ENCODE assay signal across 20 cellular contexts in the genomic region with DNA sequence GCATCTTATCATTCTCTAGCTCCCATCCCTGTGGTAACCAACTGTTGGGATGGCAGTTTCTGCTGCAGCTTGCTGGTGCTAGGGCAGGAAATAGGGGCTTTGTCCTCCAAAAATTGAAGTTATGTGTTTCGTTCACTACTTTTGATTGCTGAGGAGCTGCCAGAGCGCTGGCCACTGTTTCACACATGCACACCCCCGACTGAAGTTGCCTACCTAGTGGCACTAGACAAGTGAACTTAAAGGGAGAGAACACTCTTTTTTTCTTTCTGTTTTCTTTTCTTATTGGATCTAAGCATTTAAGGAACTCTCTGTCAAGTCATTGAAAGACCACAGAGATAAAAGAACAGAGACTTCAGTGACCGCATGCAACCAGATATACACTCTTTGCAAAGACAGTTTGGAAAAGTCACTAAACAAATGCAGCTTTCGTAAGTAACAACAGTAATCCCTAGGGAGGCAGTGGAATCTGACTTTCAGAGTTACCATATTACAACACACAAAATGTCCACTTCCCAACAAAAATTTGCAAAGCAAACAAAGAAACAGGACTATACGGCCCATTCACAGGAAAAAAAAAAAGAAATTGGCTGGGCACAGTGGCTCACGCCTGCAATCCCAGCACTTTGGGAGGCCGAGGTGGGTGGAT. TPM values are rescaled to one million over a fixed set of nuclear protein-coding genes. Genes with fewer than 3 reads are reported as not detected.
DNase-seq lines count a peak whose midpoint lies in the region; ATAC-seq and TF ChIP-seq lines count a peak whose summit lies in the region.
"Had no signal": no experiment of that assay in that cellular context is flagged by ENCODE, and none has a peak within 500 bp of the region (broad histone marks: within the 10 kb centered on the region; RNA-seq: fewer than 3 reads in every experiment).

No MANE protein-coding gene starts in this region.

- no peaks in the 10 kb centered on the region for H3K9me2 ChIP-seq in Loucy (replicated peaks; ENCODE audit: low read depth, low read length)

- H3K36me3 ChIP-seq in Loucy (ENCODE audit: insufficient read depth, low read length), result no peaks in the 10 kb centered on the region
- no peaks in the 10 kb centered on the region for H3K36me3 ChIP-seq in naive thymus-derived CD4-positive, alpha-beta T cell (ENCODE audit: control insufficient read depth in 2 of 3, insufficient read depth in 3 of 3, low read length in 3 of 3)
- H3K36me3 ChIP-seq: uterus had no signal

- peak; percentile 35 for DNase-seq in AG09319 (ENCODE audit: extremely low read depth, low read depth)
- DNase-seq in choroid plexus epithelial cell (ENCODE audit: low read depth), result peak; percentile 63
- DNase-seq in naive thymus-derived CD4-positive, alpha-beta T cell, result no peak
- DNase-seq in anterior cingulate cortex (lab: John Stamatoyannopoulos, UW), result no peak
- no peak for DNase-seq in NCI-H1092 (lab: John Stamatoyannopoulos, UW)
- DNase-seq: activated CD4-positive, alpha-beta T cell treated with anti-CD3 and anti-CD28 coated beads for 48 hours; activated T-cell treated with anti-CD3 and anti-CD28 coated beads for 4 hours; foreskin keratinocyte; NCI-H2029 treated with DMSO at 0.1 percent for 48 hours; NCI-H510A; posterior cingulate gyrus; stimulated activated naive CD8-positive, alpha-beta T cell treated with anti-CD3 and anti-CD28 coated beads, Interleukin-15, Interleukin-2, amounts not matched to agents 100 U/mL and 50 U/mL, for 24 hours; T-helper 9 cell; uterus had no signal

- CTCF ChIA-PET in naive thymus-derived CD4-positive, alpha-beta T cell (lab: Charles Lee), result no interaction called here

- H3K27ac Mint-ChIP-seq in naive thymus-derived CD4-positive, alpha-beta T cell, result peak overlapping the region in 1 of 9 donors; percentile 8
- H3K27ac Mint-ChIP-seq: activated naive CD4-positive, alpha-beta T cell treated with anti-CD3 and anti-CD28 coated beads, Interleukin-2, amount 50 U/mL, for 24 hours; brain had no signal

- no peaks in the 10 kb centered on the region for H4K20me1 ChIP-seq in Loucy (ENCODE audit: insufficient read depth, low read length, poor library complexity, severe bottlenecking)

- peaks cover 0 to 2% (median 0%) of the 10 kb centered on the region in 11 donors for H3K9me3 Mint-ChIP-seq in naive thymus-derived CD4-positive, alpha-beta T cell
- H3K9me3 Mint-ChIP-seq: activated naive CD4-positive, alpha-beta T cell treated with anti-CD3 and anti-CD28 coated beads, Interleukin-2, amount 50 U/mL, for 24 hours had no signal

- no peaks in the 10 kb centered on the region for H3K27me3 Mint-ChIP-seq in naive thymus-derived CD4-positive, alpha-beta T cell
- H3K27me3 Mint-ChIP-seq: activated naive CD4-positive, alpha-beta T cell treated with anti-CD3 and anti-CD28 coated beads, Interleukin-2, amount 50 U/mL, for 24 hours had no signal

- no peaks in the 10 kb centered on the region for H3K27me3 ChIP-seq in Loucy (ENCODE audit: insufficient read depth, low read length, poor library complexity, severe bottlenecking)
- no peaks in the 10 kb centered on the region for H3K27me3 ChIP-seq in naive thymus-derived CD4-positive, alpha-beta T cell (ENCODE audit: control insufficient read depth in 2 of 2, insufficient read depth in 2 of 2, low read length in 2 of 2)
- H3K27me3 ChIP-seq: foreskin keratinocyte, uterus had no signal

- H3F3A ChIP-seq in Loucy (ENCODE audit: low read depth), result no peaks in the 10 kb centered on the region

- peaks cover 0 to 27% (median 24%) of the 10 kb centered on the region in 5 donors for H3K36me3 Mint-ChIP-seq in naive thymus-derived CD4-positive, alpha-beta T cell

- TF ChIP-seq CTCF in AG09319 (IDR thresholded peaks at IDR 0.05; ENCODE audit: low read depth, low read length), result no peak
- TF ChIP-seq CTCF in Loucy (conservative IDR thresholded peaks at IDR 0.05; ENCODE audit: low read length), result no peak
- no peak for TF ChIP-seq CTCF in choroid plexus epithelial cell (conservative IDR thresholded peaks at IDR 0.05; ENCODE audit: low read depth, low read length)

- no peaks in the 10 kb centered on the region for H3K4me1 ChIP-seq in Loucy (ENCODE audit: insufficient read depth, low read length, poor library complexity, severe bottlenecking)
- H3K4me1 ChIP-seq in naive thymus-derived CD4-positive, alpha-beta T cell (ENCODE audit: control insufficient read depth in 2 of 2, insufficient read depth in 2 of 2, low read length in 2 of 2), result no peaks in the 10 kb centered on the region
- H3K4me1 ChIP-seq: uterus had no signal

- no peaks in the 10 kb centered on the region for H3K9me3 ChIP-seq in Loucy (ENCODE audit: insufficient read depth, low read depth, low read length)
- no peaks in the 10 kb centered on the region for H3K9me3 ChIP-seq in naive thymus-derived CD4-positive, alpha-beta T cell (ENCODE audit: control insufficient read depth in 2 of 3, low read length in 3 of 3)
- H3K9me3 ChIP-seq: Caco-2, uterus had no signal

- H3K79me2 ChIP-seq in Loucy (ENCODE audit: insufficient read depth, low read length), result no peaks in the 10 kb centered on the region

- ATAC-seq in naive thymus-derived CD4-positive, alpha-beta T cell, result peak; percentile 29
- ATAC-seq in GM21619 (IDR thresholded peaks at IDR 0.05; ENCODE audit: unreplicated experiment) (no peak), GM19351 (IDR thresholded peaks at IDR 0.05; ENCODE audit: unreplicated experiment) (no peak)
- ATAC-seq: foreskin keratinocyte; stimulated activated naive CD8-positive, alpha-beta T cell treated with anti-CD3 and anti-CD28 coated beads, Interleukin-15, Interleukin-2, amounts not matched to agents 100 U/mL and 50 U/mL, for 24 hours had no signal

- peaks cover 22 to 58% (median 49%) of the 10 kb centered on the region in 7 donors for H3K4me1 Mint-ChIP-seq in naive thymus-derived CD4-positive, alpha-beta T cell

- no peak overlapping the region for H3K4me2 ChIP-seq in Loucy (ENCODE audit: low read depth, low read length, poor library complexity, severe bottlenecking)

- no peak overlapping the region for H3K4me3 Mint-ChIP-seq in naive thymus-derived CD4-positive, alpha-beta T cell
- H3K4me3 Mint-ChIP-seq: activated naive CD4-positive, alpha-beta T cell treated with anti-CD3 and anti-CD28 coated beads, Interleukin-2, amount 50 U/mL, for 24 hours; brain had no signal

- peak overlapping the region; percentile 46 for H2AFZ ChIP-seq in Loucy (ENCODE audit: low read length)

- POLR2A ChIA-PET in naive thymus-derived CD4-positive, alpha-beta T cell (lab: Charles Lee), result interaction anchor here (1.1 kb wide), 1 partner anchor 11 kb away, joined by 3 read pairs; no protein-coding TSS in a partner anchor

- H3K4me3 ChIP-seq in Loucy (ENCODE audit: low read length, poor library complexity, severe bottlenecking) (no peak overlapping the region), choroid plexus epithelial cell (ENCODE audit: low read depth, low read length) (no peak overlapping the region)
- H3K4me3 ChIP-seq in naive thymus-derived CD4-positive, alpha-beta T cell (ENCODE audit: low read length), result no peak overlapping the region
- H3K4me3 ChIP-seq: uterus had no signal

- H3K27ac ChIP-seq in naive thymus-derived CD4-positive, alpha-beta T cell (ENCODE audit: low read depth, low read length), result no peak overlapping the region
- H3K27ac ChIP-seq: foreskin keratinocyte, uterus had no signal

- H3K9ac ChIP-seq in Loucy (ENCODE audit: low read depth, low read length, poor library complexity, severe bottlenecking), result no peak overlapping the region

- intact Hi-C loops in naive thymus-derived CD4-positive, alpha-beta T cell (cut with micrococcal nuclease), result no loop called here

RNA-seq across cellular contexts. Expression of a gene that starts 12.0 kb away (rescaled TPM):
- 10 to 100 TPM; 23.4 to 42.3 (median 36.6) TPM for total RNA-seq in naive thymus-derived CD4-positive, alpha-beta T cell
- 10 to 100 TPM; 10.8 to 16.6 TPM for polyA plus RNA-seq in naive thymus-derived CD4-positive, alpha-beta T cell

RNA-seq across cellular contexts. Expression of a gene that starts 56.9 kb away (rescaled TPM):
- 10 to 100 TPM in 4 of 5 experiments, 1 to 10 TPM in 1; 5.1 to 85.5 (median 33.5) TPM for total RNA-seq in naive thymus-derived CD4-positive, alpha-beta T cell
- 1 to 10 TPM; 1.8 to 4.7 TPM for polyA plus RNA-seq in naive thymus-derived CD4-positive, alpha-beta T cell

Comparison
In these comparisons a context has a peak if more than half of its experiments do, and no peak if none do; other contexts are left out.
1. DNase-seq: peak in AG09319 (single experiment) and choroid plexus epithelial cell (single experiment); none in naive thymus-derived CD4-positive, alpha-beta T cell (0 of 9), anterior cingulate cortex (0 of 58) and NCI-H1092 (single experiment).